11 cellular contexts compared by ENCODE assay signal in the genomic region with DNA sequence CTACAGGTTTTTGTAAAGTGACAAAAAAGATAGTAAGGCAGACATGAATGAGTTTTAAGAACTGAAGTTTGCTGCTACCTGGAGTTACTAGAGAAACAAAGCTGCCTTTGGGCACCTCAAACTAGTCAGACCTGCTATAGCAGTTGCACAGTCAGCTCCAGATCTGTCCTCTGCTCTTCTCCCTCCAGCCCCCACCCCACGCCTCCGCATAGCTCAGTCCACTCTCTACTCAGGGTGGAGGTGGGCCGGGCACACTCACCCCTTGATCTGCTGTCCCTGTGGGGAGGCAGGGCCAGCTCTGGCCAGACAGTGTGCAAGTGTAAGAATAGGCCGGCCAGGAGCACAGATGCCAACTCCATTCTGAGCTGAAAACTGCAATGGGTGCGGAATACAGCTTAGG. TPM values are rescaled to one million over a fixed set of nuclear protein-coding genes. Genes with fewer than 3 reads are reported as not detected.
DNase-seq lines count a peak whose midpoint lies in the region; ATAC-seq and TF ChIP-seq lines count a peak whose summit lies in the region.
"Had no signal": no experiment of that assay in that cellular context is flagged by ENCODE, and none has a peak within 500 bp of the region (broad histone marks: within the 10 kb centered on the region; RNA-seq: fewer than 3 reads in every experiment).

No MANE protein-coding gene starts in this region.

- H3K9me3 Mint-ChIP-seq in CD4-positive, alpha-beta memory T cell: no peaks in the 10 kb centered on the region
- H3K9me3 Mint-ChIP-seq: natural killer cell treated with Interleukin-12 subunit alpha and Interleukin-12 subunit beta and Interleukin-15 and Interleukin-18, amount 100 ng/mL, for 72 hours had no signal

- H3K4me3 ChIP-seq in CD4-positive, alpha-beta memory T cell (ENCODE audit: low read length in 2 of 2): no peak overlapping the region
- H3K4me3 ChIP-seq in epithelial cell of proximal tubule (ENCODE audit: low read depth, low read length) (peak overlapping the region; percentile 34), neuronal stem cell (ENCODE audit: low read length in 2 of 2) (no peak overlapping the region), coronary artery (no peak overlapping the region)

- no peak overlapping the region for H2AFZ ChIP-seq in neuronal stem cell (ENCODE audit: low read length)

- peak overlapping the region; percentile 2 to 86 (median 47) for H3K27ac Mint-ChIP-seq in CD4-positive, alpha-beta memory T cell

- WGBS in neuronal stem cell (ENCODE audit: extremely low coverage in 2 of 2, insufficient read length in 2 of 2, insufficient replicate concordance in 1 of 2), 2 donors: no CpG with 5 or more reads among the region's 5 CpGs

- no peak overlapping the region for H2BK5ac ChIP-seq in neuronal stem cell (ENCODE audit: low read length)

- no peak overlapping the region for H3K9ac ChIP-seq in neuronal stem cell (ENCODE audit: low read depth, low read length, poor library complexity)

- DNase-seq in CD4-positive, alpha-beta memory T cell: no peak
- peak; percentile 44 for DNase-seq in NCI-H526 treated with DMSO at 0.1 percent for 48 hours (lab: John Stamatoyannopoulos, UW)
- DNase-seq in epithelial cell of proximal tubule (ENCODE audit: low read depth): no peak
- no peak for DNase-seq in neuronal stem cell (ENCODE audit: low spot score)
- no peak for DNase-seq in coronary artery (ENCODE audit: low spot score)
- DNase-seq in NCI-H146 treated with DMSO at 0.1 percent for 48 hours (lab: John Stamatoyannopoulos, UW; ENCODE audit: unreplicated experiment): no peak
- DNase-seq: EL, GOT3 had no signal

- peaks cover 65% of the 10 kb centered on the region for H3K4me1 ChIP-seq in CD4-positive, alpha-beta memory T cell (ENCODE audit: insufficient read depth, low read length)
- H3K4me1 ChIP-seq in neuronal stem cell (ENCODE audit: control insufficient read depth in 2 of 2, insufficient read depth in 1 of 2, low read depth in 1 of 2, low read length in 2 of 2): peaks cover 18 to 48% of the 10 kb centered on the region in 2 donors

- TF ChIP-seq CTCF in epithelial cell of proximal tubule (conservative IDR thresholded peaks at IDR 0.05; ENCODE audit: low read depth, low read length) (no peak), coronary artery (IDR thresholded peaks at IDR 0.05) (no peak)

- H2AK5ac ChIP-seq in neuronal stem cell (ENCODE audit: low read depth, low read length): no peak overlapping the region

- H3K4me2 ChIP-seq in neuronal stem cell (ENCODE audit: insufficient read depth, low read length, poor library complexity, severe bottlenecking): no peak overlapping the region

- no peak overlapping the region for H3K23ac ChIP-seq in neuronal stem cell (ENCODE audit: low read depth, low read length, poor library complexity)

- no peaks in the 10 kb centered on the region for H3K79me1 ChIP-seq in neuronal stem cell (ENCODE audit: low read depth, low read length)

- H3K18ac ChIP-seq in neuronal stem cell (ENCODE audit: low read length): peak overlapping the region; percentile 85

- no peak overlapping the region for H3K14ac ChIP-seq in neuronal stem cell (ENCODE audit: low read length)

- intact Hi-C loops in CD4-positive, alpha-beta memory T cell (cut with micrococcal nuclease): no loop called here

- H3K9me3 ChIP-seq in CD4-positive, alpha-beta memory T cell (ENCODE audit: control insufficient read depth in 1 of 2, low read length in 2 of 2): no peaks in the 10 kb centered on the region
- no peaks in the 10 kb centered on the region for H3K9me3 ChIP-seq in neuronal stem cell (replicated peaks in 1 of 2; ENCODE audit: control insufficient read depth in 2 of 2, insufficient read depth in 1 of 2, low read depth in 1 of 2, low read length in 2 of 2)

- H3K4me1 Mint-ChIP-seq in CD4-positive, alpha-beta memory T cell: peaks cover 34 to 64% (median 46%) of the 10 kb centered on the region in 4 donors

- H3K27me3 ChIP-seq in CD4-positive, alpha-beta memory T cell (ENCODE audit: insufficient read depth, low read length): no peaks in the 10 kb centered on the region
- no peaks in the 10 kb centered on the region for H3K27me3 ChIP-seq in neuronal stem cell (ENCODE audit: control insufficient read depth in 3 of 3, insufficient read depth in 3 of 3, low read depth in 1 of 3, low read length in 3 of 3)

- no peak overlapping the region for H2BK120ac ChIP-seq in neuronal stem cell (ENCODE audit: low read depth, low read length)

- POLR2A ChIA-PET in CD4-positive, alpha-beta memory T cell (lab: Charles Lee; ENCODE audit: partially characterized antibody): interaction anchor here (0.8 to 13.8 kb wide), 6 partner anchors 24 to 1061 kb away, joined by 3 to 298 read pairs (median 4); a partner anchor contains a TSS

- peak overlapping the region in 5 of 8 donors; percentile 4 to 70 (median 54) for H3K4me3 Mint-ChIP-seq in CD4-positive, alpha-beta memory T cell
- H3K4me3 Mint-ChIP-seq: natural killer cell treated with Interleukin-12 subunit alpha and Interleukin-12 subunit beta and Interleukin-15 and Interleukin-18, amount 100 ng/mL, for 72 hours had no signal

- H3K4ac ChIP-seq in neuronal stem cell (ENCODE audit: low read length): no peak overlapping the region

- H3K36me3 Mint-ChIP-seq in CD4-positive, alpha-beta memory T cell: peaks cover 0 to 6% of the 10 kb centered on the region in 2 donors
- H3K36me3 Mint-ChIP-seq: natural killer cell treated with Interleukin-12 subunit alpha and Interleukin-12 subunit beta and Interleukin-15 and Interleukin-18, amount 100 ng/mL, for 72 hours had no signal

- H4K8ac ChIP-seq in neuronal stem cell (ENCODE audit: low read depth, low read length): no peak overlapping the region

- no peak overlapping the region for H4K91ac ChIP-seq in neuronal stem cell (ENCODE audit: low read depth, low read length, poor library complexity)

- H3K27me3 Mint-ChIP-seq in CD4-positive, alpha-beta memory T cell: no peaks in the 10 kb centered on the region
- H3K27me3 Mint-ChIP-seq: natural killer cell treated with Interleukin-12 subunit alpha and Interleukin-12 subunit beta and Interleukin-15 and Interleukin-18, amount 100 ng/mL, for 72 hours had no signal

- CTCF ChIA-PET in CD4-positive, alpha-beta memory T cell (lab: Charles Lee; ENCODE audit: partially characterized antibody): interaction anchor here (0.6 to 8.8 kb wide), 16 partner anchors 9 to 548 kb away, joined by 3 to 118 read pairs (median 5); no protein-coding TSS in a partner anchor

- ATAC-seq in HG03097 (IDR thresholded peaks at IDR 0.05; ENCODE audit: low FRiP score, unreplicated experiment) (no peak), GM19463 (IDR thresholded peaks at IDR 0.05; ENCODE audit: unreplicated experiment) (no peak)
- ATAC-seq: natural killer cell treated with Interleukin-12 subunit alpha and Interleukin-12 subunit beta and Interleukin-15 and Interleukin-18, amount 100 ng/mL, for 72 hours had no signal

- H2BK15ac ChIP-seq in neuronal stem cell (ENCODE audit: low read length): no peak overlapping the region

- H3K27ac ChIP-seq in CD4-positive, alpha-beta memory T cell (ENCODE audit: low read depth, low read length): no peak overlapping the region
- H3K27ac ChIP-seq in neuronal stem cell (replicated peaks; ENCODE audit: low read length) (peak overlapping the region; percentile 23), coronary artery (peak overlapping the region in 1 of 2 donors; percentile 5)

- H3K36me3 ChIP-seq in CD4-positive, alpha-beta memory T cell (ENCODE audit: insufficient read depth, low read length): no peaks in the 10 kb centered on the region
- no peaks in the 10 kb centered on the region for H3K36me3 ChIP-seq in neuronal stem cell (replicated peaks in 1 of 2; ENCODE audit: control insufficient read depth in 2 of 2, insufficient read depth in 2 of 2, low read length in 2 of 2)

- H2BK12ac ChIP-seq in neuronal stem cell (ENCODE audit: low read length): no peak overlapping the region

RNA-seq across cellular contexts. Expression of a gene that starts 4.1 kb away (rescaled TPM):
- 10 to 100 TPM; 23.5 to 24.6 TPM for total RNA-seq in CD4-positive, alpha-beta memory T cell
- polyA plus RNA-seq in CD4-positive, alpha-beta memory T cell: 1 to 10 TPM; 2.6 to 5.5 TPM
- total RNA-seq in epithelial cell of proximal tubule: 16.9 and 20.9 TPM in 2 replicates
- polyA plus RNA-seq in neuronal stem cell (2013, experiment 1 of 2): 20.0 TPM
- 19.5 TPM for polyA plus RNA-seq in neuronal stem cell (2013, experiment 2 of 2)
